In the genomic region with DNA sequence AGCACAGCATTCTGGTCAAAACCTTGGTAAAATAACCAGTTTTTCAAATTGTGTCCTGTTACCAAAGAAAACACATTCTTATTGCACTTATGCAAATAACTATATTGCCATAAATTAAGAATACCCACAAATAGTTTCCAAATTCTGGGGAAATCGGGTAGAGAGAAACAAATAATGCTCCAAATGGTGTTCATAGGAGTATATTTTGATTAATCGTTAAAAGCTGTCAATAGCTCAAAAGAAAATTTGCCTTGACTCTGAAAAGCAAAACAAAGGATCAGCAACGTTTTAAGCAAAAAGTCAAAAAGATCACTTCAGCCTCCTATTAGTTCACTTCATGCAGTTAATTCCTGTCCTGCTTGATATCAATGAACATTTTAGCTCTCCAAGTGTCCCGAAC, we compare ENCODE assay signal across 19 cellular contexts. TPM values are rescaled to one million over a fixed set of nuclear protein-coding genes. Genes with fewer than 3 reads are reported as not detected.
DNase-seq lines count a peak whose midpoint lies in the region; ATAC-seq and TF ChIP-seq lines count a peak whose summit lies in the region.
"Had no signal": no experiment of that assay in that cellular context is flagged by ENCODE, and none has a peak within 500 bp of the region (broad histone marks: within the 10 kb centered on the region; RNA-seq: fewer than 3 reads in every experiment).

No MANE protein-coding gene starts in this region.

- H3K4me3 ChIP-seq in BLaER1, result peak overlapping the region; percentile 86
- H3K4me3 ChIP-seq in CD4-positive, alpha-beta memory T cell (ENCODE audit: low read length in 2 of 2), result peak overlapping the region; percentile 5 to 75
- no peak overlapping the region for H3K4me3 ChIP-seq in Peyer's patch
- H3K4me3 ChIP-seq in effector memory CD4-positive, alpha-beta T cell (ENCODE audit: insufficient read depth, low read depth, low read length, poor library complexity, severe bottlenecking), result peak overlapping the region; percentile 79
- H3K4me3 ChIP-seq in MG63, result no peak overlapping the region
- H3K4me3 ChIP-seq: neural progenitor cell, psoas muscle had no signal

- no peaks in the 10 kb centered on the region for H3K27me3 Mint-ChIP-seq in CD4-positive, alpha-beta memory T cell

- ATAC-seq in HG03280 (IDR thresholded peaks at IDR 0.05; ENCODE audit: unreplicated experiment), result no peak
- no peak for ATAC-seq in GM18517 (IDR thresholded peaks at IDR 0.05; ENCODE audit: unreplicated experiment)
- ATAC-seq: psoas muscle, Right ventricle myocardium inferior had no signal

- H3K27me3 ChIP-seq in BLaER1, result no peaks in the 10 kb centered on the region
- H3K27me3 ChIP-seq in CD4-positive, alpha-beta memory T cell (ENCODE audit: insufficient read depth, low read length), result no peaks in the 10 kb centered on the region
- H3K27me3 ChIP-seq in Peyer's patch, result no peaks in the 10 kb centered on the region
- no peaks in the 10 kb centered on the region for H3K27me3 ChIP-seq in effector memory CD4-positive, alpha-beta T cell (replicated peaks; ENCODE audit: control insufficient read depth, insufficient read depth, low read length, poor library complexity, severe bottlenecking)
- H3K27me3 ChIP-seq in MG63, result peaks cover 59% of the 10 kb centered on the region

- peaks cover 54% of the 10 kb centered on the region for H3K4me1 ChIP-seq in BLaER1
- H3K4me1 ChIP-seq in CD4-positive, alpha-beta memory T cell (ENCODE audit: insufficient read depth, low read length), result peaks cover 63% of the 10 kb centered on the region
- peaks cover 0 to 12% (median 2%) of the 10 kb centered on the region in 4 donors for H3K4me1 ChIP-seq in Peyer's patch
- H3K4me1 ChIP-seq in effector memory CD4-positive, alpha-beta T cell (ENCODE audit: control insufficient read depth, insufficient read depth, low read length, poor library complexity, severe bottlenecking), result peaks cover 43% of the 10 kb centered on the region
- H3K4me1 ChIP-seq: BE2C, psoas muscle had no signal

- peak overlapping the region; percentile 96 for H3K9ac ChIP-seq in BLaER1
- H3K9ac ChIP-seq: neural progenitor cell had no signal

- TF ChIP-seq CTCF in Peyer's patch (IDR thresholded peaks at IDR 0.05), result no peak

- H3K36me3 ChIP-seq in BLaER1, result peaks cover 41% of the 10 kb centered on the region
- H3K36me3 ChIP-seq in CD4-positive, alpha-beta memory T cell (ENCODE audit: insufficient read depth, low read length), result peaks cover 13% of the 10 kb centered on the region
- no peaks in the 10 kb centered on the region for H3K36me3 ChIP-seq in Peyer's patch
- H3K36me3 ChIP-seq in effector memory CD4-positive, alpha-beta T cell (ENCODE audit: control insufficient read depth, insufficient read depth, low read length), result peaks cover 9% of the 10 kb centered on the region
- H3K36me3 ChIP-seq in MG63, result no peaks in the 10 kb centered on the region
- H3K36me3 ChIP-seq: BE2C, neural progenitor cell had no signal

- H3K27ac Mint-ChIP-seq in CD4-positive, alpha-beta memory T cell, result peak overlapping the region; percentile 58 to 98 (median 87)
- H3K27ac Mint-ChIP-seq: neural progenitor cell had no signal

- H3K4me2 ChIP-seq in BLaER1, result peak overlapping the region; percentile 95
- H3K4me2 ChIP-seq: neural progenitor cell had no signal

- POLR2A ChIA-PET in CD4-positive, alpha-beta memory T cell (lab: Charles Lee; ENCODE audit: partially characterized antibody), result interaction anchor here (1.1 to 22.7 kb wide), 4 partner anchors 11 to 751 kb away, joined by 3 to 547 read pairs (median 96); no protein-coding TSS in a partner anchor

- peaks cover 9% of the 10 kb centered on the region; the same call in 1 of the 2 replicates for H4K20me1 ChIP-seq in BLaER1

- H3K27ac ChIP-seq in BLaER1 (peak overlapping the region; percentile 96), Peyer's patch (peak overlapping the region in 3 of 4 donors; percentile 49 to 82 (median 76))
- peak overlapping the region; percentile 63 for H3K27ac ChIP-seq in CD4-positive, alpha-beta memory T cell (ENCODE audit: low read depth, low read length)
- H3K27ac ChIP-seq in effector memory CD4-positive, alpha-beta T cell (ENCODE audit: insufficient read depth, low read length, poor library complexity, severe bottlenecking), result peak overlapping the region; percentile 69
- H3K27ac ChIP-seq: neural progenitor cell, psoas muscle had no signal

- CTCF ChIA-PET in CD4-positive, alpha-beta memory T cell (lab: Charles Lee; ENCODE audit: partially characterized antibody), result interaction anchor here (2.3 to 4.9 kb wide), 4 partner anchors 9 to 17 kb away, joined by 11 to 56 read pairs (median 33); no protein-coding TSS in a partner anchor

- H3K36me3 Mint-ChIP-seq in CD4-positive, alpha-beta memory T cell, result peaks cover 62 to 76% of the 10 kb centered on the region in 2 donors

- H3K4me3 Mint-ChIP-seq in CD4-positive, alpha-beta memory T cell, result peak overlapping the region; percentile 56 to 100 (median 99)
- H3K4me3 Mint-ChIP-seq: neural progenitor cell had no signal

- no peak for DNase-seq in CD4-positive, alpha-beta memory T cell
- DNase-seq in Peyer's patch, result no peak
- DNase-seq in effector memory CD4-positive, alpha-beta T cell, result no peak
- no peak for DNase-seq in MG63
- DNase-seq in stimulated activated CD4-positive, alpha-beta T cell treated with anti-CD3 and anti-CD28 coated beads, Interleukin-4, amount 100 ng/mL, for 24 hours, result no peak
- DNase-seq: activated CD4-positive, CD25-positive, alpha-beta regulatory T cell treated with anti-CD3 and anti-CD28 coated beads, Interleukin-2, amount 50 U/mL, for 72 hours; BE2C; DMS79 treated with DMSO at 0.1 percent for 48 hours; kidney; NCI-H1694; psoas muscle; small intestine; trophoblast cell had no signal

- H3K4me1 Mint-ChIP-seq in CD4-positive, alpha-beta memory T cell, result peaks cover 41 to 80% (median 57%) of the 10 kb centered on the region in 4 donors

- TF ChIP-seq POLR2A in Peyer's patch (IDR thresholded peaks at IDR 0.05), result no peak

- H3K9me3 ChIP-seq in BLaER1 (no peaks in the 10 kb centered on the region), Peyer's patch (no peaks in the 10 kb centered on the region), MG63 (no peaks in the 10 kb centered on the region)
- H3K9me3 ChIP-seq in CD4-positive, alpha-beta memory T cell (ENCODE audit: control insufficient read depth in 1 of 2, low read length in 2 of 2), result no peaks in the 10 kb centered on the region
- H3K9me3 ChIP-seq in effector memory CD4-positive, alpha-beta T cell (ENCODE audit: control insufficient read depth, low read length), result no peaks in the 10 kb centered on the region
- H3K9me3 ChIP-seq: BE2C, psoas muscle had no signal

- intact Hi-C loops in CD4-positive, alpha-beta memory T cell (cut with micrococcal nuclease), result loop anchor here (5.0 kb wide), 1 partner anchor 202 kb away; a partner anchor contains a TSS

- H3K9me3 Mint-ChIP-seq in CD4-positive, alpha-beta memory T cell, result peaks cover 0 to 4% (median 0%) of the 10 kb centered on the region in 8 donors

RNA-seq across cellular contexts. Expression of a gene that starts 22.2 kb away (rescaled TPM):
- 10 to 100 TPM; 42.8 to 48.7 TPM for total RNA-seq in CD4-positive, alpha-beta memory T cell
- polyA plus RNA-seq in CD4-positive, alpha-beta memory T cell, result 10 to 100 TPM; 60.4 to 61.2 TPM
- 1 to 10 TPM in 3 of 4 donors, not detected in 1; 1.7 to 9.9 (median 2.5) TPM for total RNA-seq in Peyer's patch
- not detected in 2 replicates for total RNA-seq in MG63 (2014; rRNA removed; shearing (Covaris generic); ENCODE audit: low replicate concordance)
- total RNA-seq: LHCN-M2 had no signal

Comparison
In these comparisons a context has a peak if more than half of its experiments do, and no peak if none do; other contexts are left out.
1. H3K4me3 ChIP-seq: peak in BLaER1 (single experiment), CD4-positive, alpha-beta memory T cell (2 of 2) and effector memory CD4-positive, alpha-beta T cell (single experiment); none in Peyer's patch (0 of 4) and MG63 (single experiment).
2. RNA of a gene that starts 22.2 kb away (total RNA-seq): 42.8 to 48.7 TPM in CD4-positive, alpha-beta memory T cell; 1.7 to 9.9 TPM in Peyer's patch and not detected in MG63; every median in the first group is over 4 times any median in the second.
3. Peak in every context shown above with its lines, with median percentiles within 50 percentile points of each other: H3K27ac ChIP-seq.